Comparison of ENCODE assay signal across 22 cellular contexts in the genomic region with DNA sequence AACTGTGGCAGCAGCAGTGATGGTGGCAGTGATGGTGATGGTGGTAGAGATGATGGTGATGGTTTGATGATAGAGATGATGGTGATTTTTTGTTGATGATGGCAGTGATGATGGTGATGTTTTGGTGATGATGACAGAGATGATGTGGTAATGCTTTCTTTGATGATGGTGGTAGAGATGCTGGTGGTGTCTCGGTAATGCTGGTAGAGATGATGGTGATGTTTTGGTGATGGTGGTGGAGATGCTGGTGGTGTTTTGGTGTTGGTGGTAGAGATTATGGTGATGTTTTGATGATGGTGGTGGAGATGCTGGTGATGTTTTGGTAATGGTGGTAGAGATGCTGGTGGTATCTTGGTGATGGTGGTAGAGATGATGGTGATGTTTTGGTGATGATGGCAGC.
A peak's percentile ranks its signal among the peaks of the same experiment; 100 is the strongest.
DNase-seq lines count a peak whose midpoint lies in the region; ATAC-seq, FAIRE-seq and TF ChIP-seq lines count a peak whose summit lies in the region.
"Had no signal": no experiment of that assay in that cellular context is flagged by ENCODE, and none has a peak within 500 bp of the region (broad histone marks: within the 10 kb centered on the region; RNA-seq: fewer than 3 reads in every experiment).

No MANE protein-coding gene starts in this region.

- no peak for TF ChIP-seq POLR2A in K562 (conservative IDR thresholded peaks at IDR 0.05)

- H2BK12ac ChIP-seq in neuronal stem cell (ENCODE audit: low read length) = no peak overlapping the region

- H3K79me2 ChIP-seq in K562 (ENCODE audit: control insufficient read depth, insufficient read depth, low read length) = no peaks in the 10 kb centered on the region

- H3K14ac ChIP-seq in neuronal stem cell (ENCODE audit: low read length) = no peak overlapping the region

- H3K79me1 ChIP-seq in neuronal stem cell (ENCODE audit: low read depth, low read length) = no peaks in the 10 kb centered on the region

- no peak overlapping the region for H2BK120ac ChIP-seq in neuronal stem cell (ENCODE audit: low read depth, low read length)

- TF ChIP-seq RAD21 in K562 (CRISPR knock-in tag; conservative IDR thresholded peaks at IDR 0.05 in 1 of 2, IDR thresholded peaks at IDR 0.05 in 1 of 2) = no peak

- H3K9me3 ChIP-seq in K562 (replicated peaks; ENCODE audit: control insufficient read depth, insufficient read depth, low read depth, low read length) (no peaks in the 10 kb centered on the region), neuronal stem cell (replicated peaks in 1 of 2; ENCODE audit: control insufficient read depth in 2 of 2, insufficient read depth in 1 of 2, low read depth in 1 of 2, low read length in 2 of 2) (no peaks in the 10 kb centered on the region)
- H3K9me3 ChIP-seq: A549; BE2C; BLaER1 treated with 17β-estradiol and CSF1 and Interleukin-3, amounts not matched to agents 10 nM and 100 nM; HAP-1 had no signal

- no peak for DNase-seq in D721Med (ENCODE audit: insufficient read length, low spot score)
- DNase-seq in HTR-8/SVneo (ENCODE audit: insufficient read length, low spot score) = no peak
- DNase-seq in K562 (ENCODE audit: extremely low read depth in 1 of 4, low spot score in 3 of 4) = no peak
- DNase-seq in neuronal stem cell (ENCODE audit: low spot score) = no peak
- DNase-seq in posterior vena cava (ENCODE audit: low spot score) = no peak
- DNase-seq: 8988T; ACHN; AML-193; BE2C; CD4-positive, alpha-beta T cell; CD8-positive, alpha-beta memory T cell; DMS53; DMS79 treated with DMSO at 0.1 percent for 48 hours; GF-D8 had no signal

- no peak overlapping the region for H4K91ac ChIP-seq in neuronal stem cell (ENCODE audit: low read depth, low read length, poor library complexity)

- no peak overlapping the region for H2BK15ac ChIP-seq in neuronal stem cell (ENCODE audit: low read length)

- no peak overlapping the region for H3K18ac ChIP-seq in neuronal stem cell (ENCODE audit: low read length)

- peaks cover 5% of the 10 kb centered on the region; the same call in 1 of the 2 replicates for H4K20me1 ChIP-seq in K562 (replicated peaks; ENCODE audit: control insufficient read depth, insufficient read depth, low read length)

- H3K36me3 ChIP-seq in K562 (ENCODE audit: control insufficient read depth, insufficient read depth, low read length) (no peaks in the 10 kb centered on the region), neuronal stem cell (replicated peaks in 1 of 2; ENCODE audit: control insufficient read depth in 2 of 2, insufficient read depth in 2 of 2, low read length in 2 of 2) (no peaks in the 10 kb centered on the region)
- H3K36me3 ChIP-seq: BE2C, HAP-1 had no signal

- H3K4me3 ChIP-seq in K562 (no peak overlapping the region), neuronal stem cell (ENCODE audit: low read length in 2 of 2) (peak overlapping the region in 1 of 2 donors; percentile 40)
- H3K4me3 ChIP-seq: A549; BLaER1 treated with 17β-estradiol and CSF1 and Interleukin-3, amounts not matched to agents 10 nM and 100 nM; GM23338; HAP-1 had no signal

- H3K4me1 ChIP-seq in K562 (replicated peaks in 1 of 2; ENCODE audit: control insufficient read depth in 2 of 2, insufficient read depth in 2 of 2, low read length in 2 of 2) = peaks cover 3 to 7% of the 10 kb centered on the region in 2 experiments; a peak in 4 of 5 replicates
- peaks cover 0 to 15% of the 10 kb centered on the region in 2 donors for H3K4me1 ChIP-seq in neuronal stem cell (ENCODE audit: control insufficient read depth in 2 of 2, insufficient read depth in 1 of 2, low read depth in 1 of 2, low read length in 2 of 2)
- H3K4me1 ChIP-seq: BE2C, HAP-1 had no signal

- H3K27me3 ChIP-seq in K562 (ENCODE audit: control insufficient read depth in 2 of 2, insufficient read depth in 2 of 2, low read length in 2 of 2) (peaks cover 0 to 35% of the 10 kb centered on the region in 2 experiments; a peak in 3 of 5 replicates), neuronal stem cell (ENCODE audit: control insufficient read depth in 3 of 3, insufficient read depth in 3 of 3, low read depth in 1 of 3, low read length in 3 of 3) (no peaks in the 10 kb centered on the region)
- H3K27me3 ChIP-seq: BE2C; BLaER1 treated with 17β-estradiol and CSF1 and Interleukin-3, amounts not matched to agents 10 nM and 100 nM had no signal

- H2AK5ac ChIP-seq in neuronal stem cell (ENCODE audit: low read depth, low read length) = no peak overlapping the region

- POLR2A ChIA-PET in K562 (lab: Yijun Ruan, JAX) = no interaction called here

- H2AFZ ChIP-seq in K562 (ENCODE audit: low read depth, low read length) (no peak overlapping the region), neuronal stem cell (ENCODE audit: low read length) (no peak overlapping the region)
- H2AFZ ChIP-seq: GM23338 had no signal

- TF ChIP-seq CTCF in D721Med (IDR thresholded peaks at IDR 0.05; ENCODE audit: insufficient read depth, missing control alignments) (no peak), K562 (IDR thresholded peaks at IDR 0.05 in 2 of 3, conservative IDR thresholded peaks at IDR 0.05 in 1 of 3; ENCODE audit: insufficient read depth in 2 of 3, low read depth in 1 of 3, low read length in 3 of 3) (no peak)

- no peak overlapping the region for H3K9ac ChIP-seq in K562 (ENCODE audit: insufficient read depth in 1 of 2, low read depth in 2 of 2, low read length in 2 of 2)
- peak overlapping the region; percentile 9 for H3K9ac ChIP-seq in neuronal stem cell (ENCODE audit: low read depth, low read length, poor library complexity)
- H3K9ac ChIP-seq: BLaER1 treated with 17β-estradiol and CSF1 and Interleukin-3, amounts not matched to agents 10 nM and 100 nM had no signal

- no peak for ATAC-seq in K562
- ATAC-seq in HG03432 (IDR thresholded peaks at IDR 0.05; ENCODE audit: unreplicated experiment) = no peak
- no peak for ATAC-seq in HG03378 (IDR thresholded peaks at IDR 0.05; ENCODE audit: unreplicated experiment)
- ATAC-seq: A549, GM23338 had no signal

- no peak overlapping the region for H3K23ac ChIP-seq in neuronal stem cell (ENCODE audit: low read depth, low read length, poor library complexity)

- no peak overlapping the region for H3K4me2 ChIP-seq in K562 (ENCODE audit: insufficient read depth, low read length)
- H3K4me2 ChIP-seq in neuronal stem cell (ENCODE audit: insufficient read depth, low read length, poor library complexity, severe bottlenecking) = no peak overlapping the region
- H3K4me2 ChIP-seq: A549; BLaER1 treated with 17β-estradiol and CSF1 and Interleukin-3, amounts not matched to agents 10 nM and 100 nM; GM23338 had no signal

- WGBS in K562 (ENCODE audit: insufficient coverage, low coverage, missing lambda C conversion rate) = 30% methylated on average over 1 of the region's 1 CpG
- WGBS in neuronal stem cell (ENCODE audit: extremely low coverage in 2 of 2, insufficient read length in 2 of 2, insufficient replicate concordance in 1 of 2), 2 donors = no CpG with 5 or more reads among the region's 1 CpG

- FAIRE-seq in D721Med (lab: Jason Lieb, UNC) (peak; percentile 29), HTR-8/SVneo (lab: Jason Lieb, UNC) (peak; percentile 89), K562 (lab: Jason Lieb, UNC) (no peak)
- FAIRE-seq: A549, GM12892, H54 had no signal

- no peaks in the 10 kb centered on the region for H3K9me1 ChIP-seq in K562 (ENCODE audit: control insufficient read depth, insufficient read depth, low read length)

- no peak overlapping the region for H4K8ac ChIP-seq in neuronal stem cell (ENCODE audit: low read depth, low read length)

- H3K27ac ChIP-seq in K562 (ENCODE audit: extremely low read depth, low read depth, low read length) (no peak overlapping the region), neuronal stem cell (replicated peaks; ENCODE audit: low read length) (no peak overlapping the region)
- H3K27ac ChIP-seq: A549; BLaER1 treated with 17β-estradiol and CSF1 and Interleukin-3, amounts not matched to agents 10 nM and 100 nM had no signal

- in situ Hi-C loops in K562 (cut with MboI) = no loop called here

- no peak overlapping the region for H3K4ac ChIP-seq in neuronal stem cell (ENCODE audit: low read length)

- intact Hi-C loops in K562 (cut with micrococcal nuclease) (no loop called here), posterior vena cava (cut with DNase I) (no loop called here)

- no peak overlapping the region for H2BK5ac ChIP-seq in neuronal stem cell (ENCODE audit: low read length)

- TF ChIP-seq EP300 in K562 (IDR thresholded peaks at IDR 0.05; ENCODE audit: low read length) = no peak

- no TSS peak for BruUV-seq in K562 (replicated peaks; lab: Mats Ljungman, UMichigan)

- CTCF ChIA-PET in K562 (lab: Yijun Ruan, JAX; ENCODE audit: low intra/inter-chr PET ratio) = no interaction called here

TF ChIP-seq in K562, 482 proteins besides CTCF, POLR2A, EP300 and RAD21 (continues in another document):
- TF ChIP-seq EZH2 (IDR thresholded peaks at IDR 0.05; ENCODE audit: borderline replicate concordance, low read depth, low read length) (no peak), ARHGAP35 (IDR thresholded peaks at IDR 0.05; ENCODE audit: partially characterized antibody) (peak; percentile 14), NCOA4 (IDR thresholded peaks at IDR 0.05; ENCODE audit: partially characterized antibody) (peak; percentile 41), HBP1 (CRISPR knock-in tag; IDR thresholded peaks at IDR 0.05) (peak; percentile 79), EHMT2 (IDR thresholded peaks at IDR 0.05) (peak; percentile 69; the same call in 1 of the 2 replicates), ZNF280B (CRISPR knock-in tag; IDR thresholded peaks at IDR 0.05) (no peak), CSDE1 (IDR thresholded peaks at IDR 0.05) (no peak), YBX1 (IDR thresholded peaks at IDR 0.05) (0 out of 2 replicates have a peak, but pooled peaks have one; percentile 71)
